Comparison of ENCODE assay signal across 25 cellular contexts in the genomic region with DNA sequence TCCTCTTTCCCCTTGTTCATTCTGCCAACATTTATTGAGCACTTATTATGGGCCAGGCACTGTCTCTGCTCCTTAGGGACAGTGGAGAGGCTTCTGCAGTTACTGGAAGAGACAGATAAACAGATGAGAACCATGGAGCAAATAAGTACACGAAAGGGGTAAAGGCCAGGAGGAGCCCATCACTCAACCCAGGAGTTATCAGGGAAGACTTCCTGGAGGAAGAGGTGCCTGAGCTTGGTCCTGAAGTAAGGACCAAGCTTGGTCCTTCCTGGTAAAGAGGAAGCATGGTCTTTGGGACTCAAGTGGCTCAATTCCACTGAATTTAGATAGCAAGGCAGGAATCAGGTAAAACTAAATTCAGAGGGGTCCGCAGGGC. TPM values are rescaled to one million over a fixed set of nuclear protein-coding genes. Genes with fewer than 3 reads are reported as not detected.
DNase-seq lines count a peak whose midpoint lies in the region; ATAC-seq, FAIRE-seq and TF ChIP-seq lines count a peak whose summit lies in the region.
"Had no signal": no experiment of that assay in that cellular context is flagged by ENCODE, and none has a peak within 500 bp of the region (broad histone marks: within the 10 kb centered on the region; RNA-seq: fewer than 3 reads in every experiment).

No MANE protein-coding gene starts in this region.

- no peaks in the 10 kb centered on the region for H3K27me3 Mint-ChIP-seq in activated CD8-positive, alpha-beta memory T cell treated with anti-CD3 and anti-CD28 coated beads, Interleukin-2, amount 10 ng/mL, durations not matched to agents 7 days and 5 days
- H3K27me3 Mint-ChIP-seq in chondrocyte (ENCODE audit: low read depth) (no peaks in the 10 kb centered on the region), natural killer cell (ENCODE audit: low read depth in 2 of 2) (peaks cover 0 to 4% of the 10 kb centered on the region in 2 donors)
- H3K27me3 Mint-ChIP-seq: T-cell had no signal

- no peak for TF ChIP-seq CTCF in chondrocyte (IDR thresholded peaks at IDR 0.05)
- no peak for TF ChIP-seq CTCF in natural killer cell (IDR thresholded peaks at IDR 0.05)

- peaks cover 40% of the 10 kb centered on the region for H3K4me1 Mint-ChIP-seq in activated CD8-positive, alpha-beta memory T cell treated with anti-CD3 and anti-CD28 coated beads, Interleukin-2, amount 10 ng/mL, durations not matched to agents 7 days and 5 days
- H3K4me1 Mint-ChIP-seq in chondrocyte (ENCODE audit: low read depth): peaks cover 80% of the 10 kb centered on the region
- H3K4me1 Mint-ChIP-seq in natural killer cell: peaks cover 31% of the 10 kb centered on the region in 2 donors
- H3K4me1 Mint-ChIP-seq: WTC11 had no signal

- no peak for FAIRE-seq in frontal cortex (lab: Jason Lieb, UNC)
- FAIRE-seq: urothelium cell line had no signal

- DNase-seq in activated CD8-positive, alpha-beta memory T cell treated with anti-CD3 and anti-CD28 coated beads, Interleukin-2, amount 10 ng/mL, durations not matched to agents 7 days and 5 days: no peak
- no peak for DNase-seq in activated CD8-positive, alpha-beta memory T cell treated with anti-CD3 and anti-CD28 coated beads for 24 hours
- DNase-seq in chondrocyte (ENCODE audit: low spot score) (no peak), natural killer cell (no peak), frontal cortex (ENCODE audit: low spot score in 2 of 2) (no peak)
- no peak for DNase-seq in activated CD4-positive, CD25-positive, alpha-beta regulatory T cell treated with anti-CD3 and anti-CD28 coated beads, Interleukin-2, amount 50 U/mL, for 72 hours
- DNase-seq: adrenal gland; glutamatergic neuron; NCI-H1694; NCI-H748 treated with DMSO at 0.1 percent for 48 hours; occipital lobe; right lobe of liver; stimulated activated naive CD4-positive, alpha-beta T cell treated with Interleukin-2 at 50 U/mL for 16 hours; T-cell had no signal

- H3K27ac ChIP-seq in urinary bladder (ENCODE audit: low read depth): peak overlapping the region; percentile 13
- H3K27ac ChIP-seq: adrenal gland, right lobe of liver had no signal

- CTCF ChIA-PET in activated CD8-positive, alpha-beta memory T cell treated with anti-CD3 and anti-CD28 coated beads, Interleukin-2, amount 10 ng/mL, durations not matched to agents 7 days and 5 days (lab: Charles Lee): interaction anchor here (0.5 to 1.3 kb wide), 3 partner anchors 14 to 215 kb away, joined by 3 to 4 read pairs (median 3); no protein-coding TSS in a partner anchor

- intact Hi-C loops in natural killer cell (cut with micrococcal nuclease): no loop called here

- H3K36me3 Mint-ChIP-seq in activated CD8-positive, alpha-beta memory T cell treated with anti-CD3 and anti-CD28 coated beads, Interleukin-2, amount 10 ng/mL, durations not matched to agents 7 days and 5 days: no peaks in the 10 kb centered on the region
- H3K36me3 Mint-ChIP-seq in chondrocyte (ENCODE audit: low read depth): peaks cover 18% of the 10 kb centered on the region
- no peaks in the 10 kb centered on the region for H3K36me3 Mint-ChIP-seq in natural killer cell
- H3K36me3 Mint-ChIP-seq: CD14-positive monocyte, IgD-negative memory B cell, T-cell, WTC11 had no signal

- no peak overlapping the region for H3K4me3 Mint-ChIP-seq in activated CD8-positive, alpha-beta memory T cell treated with anti-CD3 and anti-CD28 coated beads, Interleukin-2, amount 10 ng/mL, durations not matched to agents 7 days and 5 days
- peak overlapping the region; percentile 93 for H3K4me3 Mint-ChIP-seq in chondrocyte (ENCODE audit: unreplicated experiment)
- no peak overlapping the region for H3K4me3 Mint-ChIP-seq in natural killer cell
- H3K4me3 Mint-ChIP-seq: CD14-positive monocyte, IgD-negative memory B cell, WTC11 had no signal

- no peaks in the 10 kb centered on the region for H3K9me3 Mint-ChIP-seq in activated CD8-positive, alpha-beta memory T cell treated with anti-CD3 and anti-CD28 coated beads, Interleukin-2, amount 10 ng/mL, durations not matched to agents 7 days and 5 days (ENCODE audit: low read depth)
- no peaks in the 10 kb centered on the region for H3K9me3 Mint-ChIP-seq in chondrocyte (ENCODE audit: low read depth)
- no peaks in the 10 kb centered on the region for H3K9me3 Mint-ChIP-seq in natural killer cell
- H3K9me3 Mint-ChIP-seq: activated T-helper 2 cell treated with anti-CD3 and anti-CD28 coated beads, Interferon-gamma antibody, Interleukin-2, Interleukin-4, amounts not matched to agents 10 μg/mL and 5 μg/mL and 100 μg/mL, durations not matched to agents 14 hours and 24 hours and 36 hours; CD14-positive monocyte; IgD-negative memory B cell; T-cell; WTC11 had no signal

- H3K4me3 ChIP-seq in urinary bladder (ENCODE audit: low read depth, low read length): peak overlapping the region; percentile 44
- H3K4me3 ChIP-seq: adrenal gland, right lobe of liver had no signal

- ATAC-seq in activated CD8-positive, alpha-beta memory T cell treated with anti-CD3 and anti-CD28 coated beads, Interleukin-2, amount 10 ng/mL, durations not matched to agents 7 days and 5 days: no peak
- ATAC-seq in natural killer cell (no peak), GM21447 (IDR thresholded peaks at IDR 0.05; ENCODE audit: unreplicated experiment) (no peak)
- ATAC-seq: esophagus mucosa, left lobe of liver, right lobe of liver, Right ventricle myocardium inferior, T-cell, WTC11 had no signal

- no peaks in the 10 kb centered on the region for H3K36me3 ChIP-seq in urinary bladder (ENCODE audit: insufficient read depth)
- H3K36me3 ChIP-seq: adrenal gland, right lobe of liver had no signal

- H3K27ac Mint-ChIP-seq in activated CD8-positive, alpha-beta memory T cell treated with anti-CD3 and anti-CD28 coated beads, Interleukin-2, amount 10 ng/mL, durations not matched to agents 7 days and 5 days: peak overlapping the region; percentile 30
- H3K27ac Mint-ChIP-seq in chondrocyte (ENCODE audit: unreplicated experiment) (peak overlapping the region; percentile 95), natural killer cell (peak overlapping the region; percentile 83 to 97)
- H3K27ac Mint-ChIP-seq: activated T-helper 2 cell treated with anti-CD3 and anti-CD28 coated beads, Interferon-gamma antibody, Interleukin-2, Interleukin-4, amounts not matched to agents 10 μg/mL and 5 μg/mL and 100 μg/mL, durations not matched to agents 14 hours and 24 hours and 36 hours; CD14-positive monocyte; IgD-negative memory B cell; T-cell; WTC11 had no signal

- no peaks in the 10 kb centered on the region for H3K4me1 ChIP-seq in urinary bladder (ENCODE audit: insufficient read depth)
- H3K4me1 ChIP-seq: adrenal gland, right lobe of liver had no signal

- WGBS in urinary bladder: 46% methylated on average over 2 of the region's 2 CpGs

RNA-seq across cellular contexts. Expression of gene ACTG2, which starts 1.7 kb away (rescaled TPM):
- not detected for total RNA-seq in activated CD8-positive, alpha-beta memory T cell treated with anti-CD3 and anti-CD28 coated beads, Interleukin-2, amount 10 ng/mL, durations not matched to agents 7 days and 5 days
- total RNA-seq in chondrocyte (173 to 1,480 TPM (median 1,439 TPM) in 3 replicates), natural killer cell (not detected), urinary bladder (637 TPM), frontal cortex (0.82 TPM)
- polyA plus RNA-seq in urinary bladder: 7,901 TPM
- total RNA-seq: OCI-LY7 had no signal
- polyA plus RNA-seq: CD14-positive monocyte, IgD-negative memory B cell had no signal

RNA-seq across cellular contexts. Expression of gene DGUOK, which starts 32.2 kb away (rescaled TPM):
- total RNA-seq in activated CD8-positive, alpha-beta memory T cell treated with anti-CD3 and anti-CD28 coated beads, Interleukin-2, amount 10 ng/mL, durations not matched to agents 7 days and 5 days: 10 to 100 TPM; 65.9 to 75.4 TPM
- 58.1 to 60.8 TPM (median 58.9 TPM) in 3 replicates for total RNA-seq in chondrocyte
- 10 to 100 TPM; 47.6 to 56.8 (median 54.8) TPM for total RNA-seq in natural killer cell
- 34.2 TPM for total RNA-seq in urinary bladder
- polyA plus RNA-seq in urinary bladder: 82.5 TPM
- total RNA-seq in frontal cortex: 51.0 TPM

Comparison
In these comparisons a context has a peak if more than half of its experiments do, and no peak if none do; other contexts are left out.
1. H3K27ac Mint-ChIP-seq: peak in every context shown above with its lines; median percentile 95 in chondrocyte; 90 in natural killer cell; 30 in activated CD8-positive, alpha-beta memory T cell treated with anti-CD3 and anti-CD28 coated beads, Interleukin-2, amount 10 ng/mL, durations not matched to agents 7 days and 5 days.
2. RNA of gene ACTG2, which starts 1.7 kb away (total RNA-seq): 173 to 1,480 TPM in chondrocyte and 637 TPM in urinary bladder (single experiment); 0.82 TPM in frontal cortex (single experiment), not detected in activated CD8-positive, alpha-beta memory T cell treated with anti-CD3 and anti-CD28 coated beads, Interleukin-2, amount 10 ng/mL, durations not matched to agents 7 days and 5 days and not detected in natural killer cell; every median in the first group is over 10 times any median in the second.